Comparison of ENCODE assay signal across 19 cellular contexts in genomic region chr9:98484218-98484617, GRCh38.
DNase-seq lines count a peak whose midpoint lies in the region; ATAC-seq and TF ChIP-seq lines count a peak whose summit lies in the region.
"Had no signal": no experiment of that assay in that cellular context is flagged by ENCODE, and none has a peak within 500 bp of the region (broad histone marks: within the 10 kb centered on the region; RNA-seq: fewer than 3 reads in every experiment).

No MANE protein-coding gene starts in this region.

- H3K4me1 ChIP-seq in CD4-positive, CD25-positive, alpha-beta regulatory T cell (ENCODE audit: control insufficient read depth, insufficient read depth, low read length, poor library complexity, severe bottlenecking), result no peaks in the 10 kb centered on the region
- H3K4me1 ChIP-seq in Karpas-422 (ENCODE audit: low read length) (no peaks in the 10 kb centered on the region), tibial nerve (no peaks in the 10 kb centered on the region)
- H3K4me1 ChIP-seq: esophagus muscularis mucosa, HAP-1 had no signal

- POLR2A ChIA-PET in AG04449 (lab: Yijun Ruan, JAX), result interaction anchor here (1.1 kb wide), 1 partner anchor 19 kb away, joined by 3 read pairs; no protein-coding TSS in a partner anchor

- peaks cover 35% of the 10 kb centered on the region for H3K27me3 Mint-ChIP-seq in CD4-positive, CD25-positive, alpha-beta regulatory T cell
- peaks cover 65% of the 10 kb centered on the region for H3K27me3 Mint-ChIP-seq in T-helper 17 cell

- H2AFZ ChIP-seq in Karpas-422 (ENCODE audit: low read length), result no peak overlapping the region

- no peaks in the 10 kb centered on the region for H3K9me3 ChIP-seq in CD4-positive, CD25-positive, alpha-beta regulatory T cell (ENCODE audit: control insufficient read depth in 2 of 2, low read length in 2 of 2)
- H3K9me3 ChIP-seq in T-helper 17 cell (ENCODE audit: control insufficient read depth, low read length, poor library complexity, severe bottlenecking), result no peaks in the 10 kb centered on the region
- H3K9me3 ChIP-seq in Karpas-422 (ENCODE audit: low read length), result no peaks in the 10 kb centered on the region
- H3K9me3 ChIP-seq in tibial nerve, result no peaks in the 10 kb centered on the region
- H3K9me3 ChIP-seq: esophagus muscularis mucosa, HAP-1 had no signal

- H3K27me3 ChIP-seq in CD4-positive, CD25-positive, alpha-beta regulatory T cell (ENCODE audit: control insufficient read depth, insufficient read depth, low read length), result peaks cover 3% of the 10 kb centered on the region
- no peaks in the 10 kb centered on the region for H3K27me3 ChIP-seq in Karpas-422 (ENCODE audit: low read length)
- H3K27me3 ChIP-seq in tibial nerve, result no peaks in the 10 kb centered on the region

- TF ChIP-seq POLR2A in tibial nerve (IDR thresholded peaks at IDR 0.05), result no peak

- no peaks in the 10 kb centered on the region for H3K36me3 ChIP-seq in CD4-positive, CD25-positive, alpha-beta regulatory T cell (ENCODE audit: control insufficient read depth, insufficient read depth, low read length)
- H3K36me3 ChIP-seq in Karpas-422 (ENCODE audit: insufficient read depth, low read length) (no peaks in the 10 kb centered on the region), tibial nerve (no peaks in the 10 kb centered on the region)
- H3K36me3 ChIP-seq: esophagus muscularis mucosa, HAP-1 had no signal

- no peak overlapping the region for H3K4me2 ChIP-seq in Karpas-422 (ENCODE audit: low read depth, low read length, poor library complexity, severe bottlenecking)

- no peaks in the 10 kb centered on the region for H3K4me1 Mint-ChIP-seq in CD4-positive, CD25-positive, alpha-beta regulatory T cell
- H3K4me1 Mint-ChIP-seq in T-helper 17 cell, result no peaks in the 10 kb centered on the region
- H3K4me1 Mint-ChIP-seq: activated CD8-positive, alpha-beta memory T cell treated with anti-CD3 and anti-CD28 coated beads, Interleukin-2, amount 10 ng/mL, durations not matched to agents 7 days and 5 days had no signal

- no peak overlapping the region for H3K9ac ChIP-seq in Karpas-422 (ENCODE audit: low read length)

- H3K79me2 ChIP-seq in Karpas-422 (ENCODE audit: low read length), result no peaks in the 10 kb centered on the region

- H3K4me3 ChIP-seq in AG04449 (ENCODE audit: low read depth, low read length) (no peak overlapping the region), fibroblast of mammary gland (ENCODE audit: control insufficient read depth, low read depth, low read length) (no peak overlapping the region), Karpas-422 (ENCODE audit: low read length) (no peak overlapping the region), tibial nerve (no peak overlapping the region)
- no peak overlapping the region for H3K4me3 ChIP-seq in CD4-positive, CD25-positive, alpha-beta regulatory T cell (ENCODE audit: low read depth, low read length)
- H3K4me3 ChIP-seq: esophagus muscularis mucosa, HAP-1 had no signal

- H4K20me1 ChIP-seq in Karpas-422 (ENCODE audit: insufficient read depth, low read depth, low read length), result no peaks in the 10 kb centered on the region

- no peaks in the 10 kb centered on the region for H3K36me3 Mint-ChIP-seq in CD4-positive, CD25-positive, alpha-beta regulatory T cell
- no peaks in the 10 kb centered on the region for H3K36me3 Mint-ChIP-seq in T-helper 17 cell (ENCODE audit: low read depth)
- H3K36me3 Mint-ChIP-seq: activated CD8-positive, alpha-beta memory T cell treated with anti-CD3 and anti-CD28 coated beads, Interleukin-2, amount 10 ng/mL, durations not matched to agents 7 days and 5 days had no signal

- TF ChIP-seq CTCF in AG04449 (IDR thresholded peaks at IDR 0.05; ENCODE audit: insufficient read depth, low read length, missing control alignments) (peak; percentile 23), fibroblast of mammary gland (conservative IDR thresholded peaks at IDR 0.05; ENCODE audit: control insufficient read depth, insufficient read depth, low read depth, low read length) (peak; percentile 16), tibial nerve (IDR thresholded peaks at IDR 0.05) (no peak)

- H3K9me3 Mint-ChIP-seq in CD4-positive, CD25-positive, alpha-beta regulatory T cell, result no peaks in the 10 kb centered on the region
- H3K9me3 Mint-ChIP-seq: activated T-helper 17 cell treated with anti-CD3 and anti-CD28 coated beads, Interleukin-2, amount 50 U/mL, for 72 hours had no signal

- DNase-seq in AG04449 (ENCODE audit: low read depth, low spot score) (no peak), T-helper 17 cell (no peak), fibroblast of mammary gland (ENCODE audit: low read depth) (peak; percentile 44), Karpas-422 (no peak), GOT3 (lab: John Stamatoyannopoulos, UW) (no peak), tibial nerve (ENCODE audit: low spot score in 2 of 2) (no peak)
- no peak for DNase-seq in CD4-positive, CD25-positive, alpha-beta regulatory T cell
- DNase-seq: activated CD4-positive, alpha-beta T cell treated with anti-CD3 and anti-CD28 coated beads for 4 hours; activated CD8-positive, alpha-beta memory T cell treated with anti-CD3 and anti-CD28 coated beads, Interleukin-2, amount 10 ng/mL, durations not matched to agents 7 days and 5 days; AML-193; DND-41; NCI-H1694 treated with DMSO at 0.1 percent for 48 hours; NCI-H446; stimulated activated CD4-positive, alpha-beta T cell treated with anti-CD3 and anti-CD28 coated beads, Interleukin-12 subunit alpha, Interleukin-12 subunit beta, amount 100 ng/mL, for 4 hours; stimulated activated CD8-positive, alpha-beta memory T cell treated with anti-CD3 and anti-CD28 coated beads, Interleukin-4, amount 100 ng/mL, for 48 hours had no signal

- WGBS in tibial nerve, 2 donors, result 38 to 40% methylated on average over 6 of the region's 6 CpGs

- CTCF ChIA-PET in AG04449 (lab: Yijun Ruan, JAX), result interaction anchor here (1.1 to 2.0 kb wide), 3 partner anchors 222 to 308 kb away, joined by 4 to 13 read pairs (median 4); no protein-coding TSS in a partner anchor

- H3K27ac ChIP-seq in CD4-positive, CD25-positive, alpha-beta regulatory T cell (ENCODE audit: insufficient read depth, low read length, poor library complexity, severe bottlenecking), result no peak overlapping the region
- no peak overlapping the region for H3K27ac ChIP-seq in Karpas-422 (ENCODE audit: low read length)
- H3K27ac ChIP-seq in tibial nerve, result no peak overlapping the region
- H3K27ac ChIP-seq: esophagus muscularis mucosa had no signal

- no peaks in the 10 kb centered on the region for H3K9me2 ChIP-seq in Karpas-422 (replicated peaks; ENCODE audit: insufficient read depth, low read length)

- peak overlapping the region in 2 of 3 donors; percentile 12 to 60 for H3K27ac Mint-ChIP-seq in CD4-positive, CD25-positive, alpha-beta regulatory T cell
- H3K27ac Mint-ChIP-seq in T-helper 17 cell, result peak overlapping the region; percentile 1
- H3K27ac Mint-ChIP-seq: activated CD8-positive, alpha-beta memory T cell treated with anti-CD3 and anti-CD28 coated beads, Interleukin-2, amount 10 ng/mL, durations not matched to agents 7 days and 5 days; activated T-helper 17 cell treated with anti-CD3 and anti-CD28 coated beads, Interleukin-2, amount 50 U/mL, for 72 hours had no signal

- TF ChIP-seq EP300 in tibial nerve (IDR thresholded peaks at IDR 0.05), result no peak

- no peak for ATAC-seq in CD4-positive, CD25-positive, alpha-beta regulatory T cell (ENCODE audit: low read depth in 2 of 2)
- no peak for ATAC-seq in T-helper 17 cell
- no peak for ATAC-seq in HG03460 (IDR thresholded peaks at IDR 0.05; ENCODE audit: unreplicated experiment)
- ATAC-seq: activated CD8-positive, alpha-beta memory T cell treated with anti-CD3 and anti-CD28 coated beads, Interleukin-2, amount 10 ng/mL, durations not matched to agents 7 days and 5 days; activated T-helper 17 cell treated with anti-CD3 and anti-CD28 coated beads, Interleukin-2, amount 50 U/mL, for 72 hours had no signal

- no peak overlapping the region for H3K4me3 Mint-ChIP-seq in CD4-positive, CD25-positive, alpha-beta regulatory T cell
- H3K4me3 Mint-ChIP-seq in T-helper 17 cell, result no peak overlapping the region
- H3K4me3 Mint-ChIP-seq: activated CD8-positive, alpha-beta memory T cell treated with anti-CD3 and anti-CD28 coated beads, Interleukin-2, amount 10 ng/mL, durations not matched to agents 7 days and 5 days; activated T-helper 17 cell treated with anti-CD3 and anti-CD28 coated beads, Interleukin-2, amount 50 U/mL, for 72 hours had no signal

Comparison
In these comparisons a context has a peak if more than half of its experiments do, and no peak if none do; other contexts are left out.
1. CTCF ChIP-seq: peak in AG04449 (single experiment) and fibroblast of mammary gland (single experiment); none in tibial nerve (0 of 5).